In the genomic region with DNA sequence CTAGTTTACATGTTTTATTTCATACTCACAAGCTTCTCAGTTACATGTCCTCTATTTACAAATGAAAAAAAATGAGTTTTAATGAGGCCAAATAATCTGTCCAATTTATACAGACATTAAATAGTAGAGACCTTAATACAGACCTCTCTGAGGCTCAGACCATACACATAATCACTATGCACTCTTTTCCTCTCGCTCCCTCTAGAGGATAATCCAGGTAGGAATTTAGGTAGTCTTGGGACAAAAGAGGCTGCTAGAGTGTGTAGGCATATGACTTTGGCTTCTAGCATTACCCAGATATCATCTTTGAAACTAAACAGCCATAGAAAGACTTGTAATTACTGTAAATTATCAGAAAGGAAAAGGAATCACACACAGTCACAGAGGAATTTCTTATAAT, we compare ENCODE assay signal across 9 cellular contexts.
DNase-seq lines count a peak whose midpoint lies in the region; ATAC-seq and TF ChIP-seq lines count a peak whose summit lies in the region.
"Had no signal": no experiment of that assay in that cellular context is flagged by ENCODE, and none has a peak within 500 bp of the region (broad histone marks: within the 10 kb centered on the region; RNA-seq: fewer than 3 reads in every experiment).

No MANE protein-coding gene starts in this region.

- no peak overlapping the region for H3K27ac ChIP-seq in mesendoderm (ENCODE audit: low read depth, low read length)
- H3K27ac ChIP-seq: epithelial cell of prostate had no signal

- no peak overlapping the region for H3K4me2 ChIP-seq in mesendoderm (ENCODE audit: low read length)

- no peak overlapping the region for H3K4ac ChIP-seq in mesendoderm (ENCODE audit: low read depth, low read length)

- no peaks in the 10 kb centered on the region for H3K79me1 ChIP-seq in mesendoderm (ENCODE audit: low read length)

- no peak overlapping the region for H2BK15ac ChIP-seq in mesendoderm (replicated peaks; ENCODE audit: low read depth)

- no peak for ATAC-seq in GM18909 (IDR thresholded peaks at IDR 0.05; ENCODE audit: poor library complexity, unreplicated experiment)

- no peaks in the 10 kb centered on the region for H3K36me3 ChIP-seq in mesendoderm (ENCODE audit: control insufficient read depth, insufficient read depth, low read length)

- no peak overlapping the region for H3K18ac ChIP-seq in mesendoderm (ENCODE audit: low read length)

- H2BK5ac ChIP-seq in mesendoderm (ENCODE audit: low read length), result no peak overlapping the region

- in situ Hi-C loops in G401 (cut with HindIII; ENCODE audit: low sequenced_read_pairs), result no loop called here

- H3K4me1 ChIP-seq in mesendoderm (ENCODE audit: control insufficient read depth, low read depth, low read length), result no peaks in the 10 kb centered on the region

- peak; percentile 48 for TF ChIP-seq CTCF in LNCAP (IDR thresholded peaks at IDR 0.05)
- peak; percentile 35 to 70 for TF ChIP-seq CTCF in brain (conservative IDR thresholded peaks at IDR 0.05)

- H3K79me2 ChIP-seq in mesendoderm (ENCODE audit: control insufficient read depth, insufficient read depth, low read length), result no peaks in the 10 kb centered on the region

- no peaks in the 10 kb centered on the region for H3K27me3 ChIP-seq in mesendoderm (ENCODE audit: insufficient read depth, low read length, poor library complexity)

- no peak overlapping the region for H3K4me3 Mint-ChIP-seq in brain

- no peaks in the 10 kb centered on the region for H3K4me1 Mint-ChIP-seq in brain

- no peak overlapping the region for H4K8ac ChIP-seq in mesendoderm (ENCODE audit: low read depth, low read length)

- DNase-seq in G401 (ENCODE audit: low spot score) (peak; percentile 2), mesendoderm (peak; percentile 73), cortex of kidney (lab: John Stamatoyannopoulos, UW) (no peak)
- no peak for DNase-seq in activated CD4-positive, CD25-positive, alpha-beta regulatory T cell (lab: John Stamatoyannopoulos, UW)
- DNase-seq in activated naive CD4-positive, alpha-beta T cell treated with anti-CD3 and anti-CD28 coated beads, Interleukin-2, amount 50 U/mL, for 16 hours, result no peak

- no peak overlapping the region for H3K56ac ChIP-seq in mesendoderm (ENCODE audit: low read length)

- H2BK120ac ChIP-seq in mesendoderm (ENCODE audit: low read depth, low read length), result no peak overlapping the region

- H3K9me3 Mint-ChIP-seq in brain, result no peaks in the 10 kb centered on the region

- WGBS in mesendoderm (ENCODE audit: extremely low coverage, insufficient coverage, low lambda C conversion rate), result no CpG with 5 or more reads among the region's 1 CpG

- H3K27me3 Mint-ChIP-seq in brain, result peaks cover 3% of the 10 kb centered on the region

- no peak overlapping the region for H3K4me3 ChIP-seq in mesendoderm (ENCODE audit: low read length)

- no peak overlapping the region for H3K23ac ChIP-seq in mesendoderm (ENCODE audit: low read length)

- no peak overlapping the region for H4K5ac ChIP-seq in mesendoderm (ENCODE audit: low read length)

- H3K27ac Mint-ChIP-seq in brain, result no peak overlapping the region

- no peak overlapping the region for H3K9ac ChIP-seq in mesendoderm (ENCODE audit: low read length)

- H3K36me3 Mint-ChIP-seq in brain, result no peaks in the 10 kb centered on the region

- no peak overlapping the region for H2AK5ac ChIP-seq in mesendoderm (ENCODE audit: low read length)

Comparison
In these comparisons a context has a peak if more than half of its experiments do, and no peak if none do; other contexts are left out.
1. DNase-seq: peak in G401 (single experiment) and mesendoderm (single experiment); none in activated CD4-positive, CD25-positive, alpha-beta regulatory T cell (0 of 4), activated naive CD4-positive, alpha-beta T cell treated with anti-CD3 and anti-CD28 coated beads, Interleukin-2, amount 50 U/mL, for 16 hours (single experiment) and cortex of kidney (single experiment).